In the genomic region with DNA sequence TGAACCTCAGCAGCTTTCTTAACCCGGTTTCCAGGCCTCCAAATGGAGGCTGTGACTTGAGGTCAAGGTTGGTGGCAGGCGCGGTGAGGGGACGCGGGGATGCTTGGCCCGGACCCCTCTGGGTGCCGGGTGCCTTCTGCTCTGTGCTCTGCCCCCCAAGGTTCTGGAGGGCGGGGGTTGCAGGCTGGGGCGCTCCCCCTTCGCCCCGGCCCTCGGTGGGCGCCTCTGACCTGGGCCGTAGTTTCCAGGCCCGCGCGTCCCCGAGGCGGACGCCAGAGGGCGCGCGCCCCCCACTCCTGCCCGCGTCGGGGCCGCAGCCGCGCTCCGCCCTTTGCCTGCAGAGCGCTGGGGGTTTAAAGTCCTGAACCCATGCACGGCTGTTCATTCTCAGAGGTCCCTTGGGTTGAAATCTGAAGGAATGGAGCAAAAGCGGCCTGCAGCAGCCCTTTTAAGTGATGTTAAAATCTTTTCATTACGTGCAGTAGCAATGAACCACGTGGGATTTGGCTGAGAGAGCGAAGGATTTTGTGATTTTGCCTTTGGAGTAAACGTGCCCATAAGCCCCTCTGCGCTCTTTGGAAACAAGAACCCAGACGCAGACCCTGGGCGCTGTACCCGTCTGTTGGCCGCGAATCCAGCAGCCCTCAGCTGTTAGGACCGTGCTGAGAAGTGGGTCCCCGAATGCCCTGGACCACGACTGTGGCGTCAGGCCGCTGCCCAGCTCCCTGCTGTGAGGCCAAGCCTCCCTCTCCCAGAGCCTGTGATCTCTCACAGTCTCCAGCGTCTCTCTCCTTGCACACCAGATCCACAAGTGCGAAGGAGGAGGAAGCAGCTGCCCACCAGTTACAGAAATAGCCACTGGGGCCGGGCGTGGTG, we compare ENCODE assay signal across 8 cellular contexts.
DNase-seq lines count a peak whose midpoint lies in the region; ATAC-seq lines count a peak whose summit lies in the region.

No MANE protein-coding gene starts in this region.

- peaks cover 2% of the 10 kb centered on the region for H3K4me1 Mint-ChIP-seq in activated T-cell treated with anti-CD3 and anti-CD28 coated beads, Interleukin-2, amount 50 U/mL, for 24 hours (ENCODE audit: low read depth)

- ATAC-seq in HG02678 (IDR thresholded peaks at IDR 0.05; ENCODE audit: unreplicated experiment): peak; percentile 74
- no peak for ATAC-seq in HG03460 (IDR thresholded peaks at IDR 0.05; ENCODE audit: unreplicated experiment)
- no peak for ATAC-seq in HG02938 (IDR thresholded peaks at IDR 0.05; ENCODE audit: unreplicated experiment)

- no peaks in the 10 kb centered on the region for H3K9me3 ChIP-seq in skeletal muscle satellite cell (replicated peaks; ENCODE audit: low read length)

- H3K27me3 ChIP-seq in skeletal muscle satellite cell (ENCODE audit: control insufficient read depth, insufficient read depth, low read length): no peaks in the 10 kb centered on the region

- peak; percentile 46 for DNase-seq in activated T-cell treated with anti-CD3 and anti-CD28 coated beads, Interleukin-2, amount 50 U/mL, for 24 hours
- no peak for DNase-seq in activated T-cell treated with anti-CD3 and anti-CD28 coated beads, Interleukin-2, amount 50 U/mL, for 1 hour
- peak; percentile 38 for DNase-seq in SK-N-DZ (ENCODE audit: low spot score)
- DNase-seq in globus pallidus (ENCODE audit: low spot score): peak; percentile 11

- H3K36me3 ChIP-seq in skeletal muscle satellite cell (ENCODE audit: insufficient read depth, low read length): no peaks in the 10 kb centered on the region

- H3K4me2 ChIP-seq in skeletal muscle satellite cell (ENCODE audit: low read length): peak overlapping the region; percentile 27

- no peaks in the 10 kb centered on the region for H3K9me3 Mint-ChIP-seq in activated T-cell treated with anti-CD3 and anti-CD28 coated beads, Interleukin-2, amount 50 U/mL, for 24 hours

- H3K36me3 Mint-ChIP-seq in activated T-cell treated with anti-CD3 and anti-CD28 coated beads, Interleukin-2, amount 50 U/mL, for 24 hours (ENCODE audit: low read depth): no peaks in the 10 kb centered on the region

- no peaks in the 10 kb centered on the region for H3K4me1 ChIP-seq in skeletal muscle satellite cell (ENCODE audit: control insufficient read depth, insufficient read depth, low read length)

- H3K9ac ChIP-seq in skeletal muscle satellite cell (ENCODE audit: low read depth, low read length): no peak overlapping the region

- H3K4me3 ChIP-seq in skeletal muscle satellite cell (ENCODE audit: low read length): no peak overlapping the region

- H3K4me3 Mint-ChIP-seq in activated T-cell treated with anti-CD3 and anti-CD28 coated beads, Interleukin-2, amount 50 U/mL, for 24 hours: no peak overlapping the region

- H3K27me3 Mint-ChIP-seq in activated T-cell treated with anti-CD3 and anti-CD28 coated beads, Interleukin-2, amount 50 U/mL, for 24 hours: peaks cover 18% of the 10 kb centered on the region

- H3K27ac Mint-ChIP-seq in activated T-cell treated with anti-CD3 and anti-CD28 coated beads, Interleukin-2, amount 50 U/mL, for 24 hours: no peak overlapping the region
